14 cellular contexts compared by ENCODE assay signal in the genomic region with DNA sequence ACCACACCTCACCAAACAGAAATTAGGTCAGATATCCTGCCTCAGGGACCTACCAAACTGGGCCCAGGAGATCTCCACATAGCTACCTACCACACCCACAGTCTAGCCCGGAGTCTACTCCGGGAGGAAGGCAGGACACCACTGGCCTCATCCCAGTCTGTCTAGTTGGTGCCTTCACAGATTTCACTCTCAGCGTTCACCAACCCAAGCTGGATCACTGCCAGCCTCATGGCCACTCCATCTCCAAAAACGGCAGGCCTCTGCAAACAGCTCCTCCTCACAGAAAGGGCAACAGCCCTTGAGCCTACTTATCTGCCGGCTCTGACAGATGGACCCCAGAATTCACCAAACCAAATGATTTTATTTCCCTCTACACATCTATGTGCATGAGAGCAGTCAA.
DNase-seq lines count a peak whose midpoint lies in the region; ATAC-seq and TF ChIP-seq lines count a peak whose summit lies in the region.
"Had no signal": no experiment of that assay in that cellular context is flagged by ENCODE, and none has a peak within 500 bp of the region (broad histone marks: within the 10 kb centered on the region; RNA-seq: fewer than 3 reads in every experiment).

No MANE protein-coding gene starts in this region.

- intact Hi-C loops in prostate gland (cut with DNase I) = no loop called here

- no peak overlapping the region for H2AFZ ChIP-seq in mesenchymal stem cell (ENCODE audit: low read depth, low read length)
- H2AFZ ChIP-seq: GM23338 had no signal

- H3K4me1 ChIP-seq in mesenchymal stem cell (ENCODE audit: control insufficient read depth, insufficient read depth, low read depth, low read length) (peaks cover 11% of the 10 kb centered on the region), prostate gland (replicated peaks) (no peaks in the 10 kb centered on the region)

- H3K27me3 ChIP-seq in mesenchymal stem cell (ENCODE audit: control insufficient read depth in 1 of 2, insufficient read depth in 1 of 2, low read length in 2 of 2) (no peaks in the 10 kb centered on the region), prostate gland (replicated peaks; ENCODE audit: insufficient read depth) (no peaks in the 10 kb centered on the region)
- H3K27me3 ChIP-seq: Peyer's patch had no signal

- 87% methylated on average over 5 of the region's 5 CpGs for WGBS in mesenchymal stem cell
- WGBS in prostate gland = 89% methylated on average over 5 of the region's 5 CpGs

- H2BK15ac ChIP-seq in mesenchymal stem cell (ENCODE audit: low read depth, poor library complexity, severe bottlenecking) = no peak overlapping the region

- TF ChIP-seq POLR2A in prostate gland (IDR thresholded peaks at IDR 0.05) = no peak

- DNase-seq in NCI-H1694 (lab: John Stamatoyannopoulos, UW) (peak; percentile 7), NCI-H1694 treated with DMSO at 0.1 percent for 48 hours (lab: John Stamatoyannopoulos, UW) (no peak), NCI-H1092 treated with DMSO at 0.1 percent for 48 hours (lab: John Stamatoyannopoulos, UW) (peak; percentile 55), SHP77 treated with DMSO at 0.1 percent for 48 hours (lab: John Stamatoyannopoulos, UW) (peak; percentile 5), mesenchymal stem cell (no peak), prostate gland (ENCODE audit: low spot score) (no peak)
- DNase-seq: 8988T, Peyer's patch, Right ventricle myocardium superior had no signal

- H3K9ac ChIP-seq in mesenchymal stem cell (ENCODE audit: low read length) = no peak overlapping the region

- no peaks in the 10 kb centered on the region for H3K9me3 ChIP-seq in mesenchymal stem cell (ENCODE audit: control insufficient read depth, low read length)
- H3K9me3 ChIP-seq in prostate gland = no peaks in the 10 kb centered on the region
- H3K9me3 ChIP-seq: Peyer's patch had no signal

- no peak overlapping the region for H3K18ac ChIP-seq in mesenchymal stem cell (ENCODE audit: low read depth in 1 of 2, low read length in 2 of 2)

- H3K4ac ChIP-seq in mesenchymal stem cell (ENCODE audit: low read depth in 1 of 2, low read length in 2 of 2) = no peak overlapping the region

- H4K91ac ChIP-seq in mesenchymal stem cell (ENCODE audit: low read length) = no peak overlapping the region

- no peak overlapping the region for H4K8ac ChIP-seq in mesenchymal stem cell (ENCODE audit: low read length)

- H2BK120ac ChIP-seq in mesenchymal stem cell (ENCODE audit: low read depth, low read length) = no peak overlapping the region

- peak overlapping the region; percentile 34 for H2AK5ac ChIP-seq in mesenchymal stem cell (ENCODE audit: low read length, severe bottlenecking)

- H3K4me2 ChIP-seq in mesenchymal stem cell (ENCODE audit: low read length, poor library complexity, severe bottlenecking) = no peak overlapping the region
- H3K4me2 ChIP-seq: GM23338 had no signal

- no peak overlapping the region for H2BK5ac ChIP-seq in mesenchymal stem cell (ENCODE audit: low read depth, low read length, poor library complexity, severe bottlenecking)

- H3K79me1 ChIP-seq in mesenchymal stem cell (replicated peaks; ENCODE audit: low read length, poor library complexity, severe bottlenecking) = peaks cover 3% of the 10 kb centered on the region

- H3K4me3 ChIP-seq in mesenchymal stem cell (ENCODE audit: insufficient read depth in 1 of 2, low read depth in 1 of 2, low read length in 2 of 2) (no peak overlapping the region), prostate gland (no peak overlapping the region)
- H3K4me3 ChIP-seq: GM12878, GM23338, Peyer's patch had no signal

- ATAC-seq in GM19351 (IDR thresholded peaks at IDR 0.05; ENCODE audit: unreplicated experiment) (no peak), GM21447 (IDR thresholded peaks at IDR 0.05; ENCODE audit: unreplicated experiment) (no peak)
- ATAC-seq: GM12878, GM23338 had no signal

- no peak overlapping the region for H2BK12ac ChIP-seq in mesenchymal stem cell (ENCODE audit: low read length in 2 of 2)

- H3K27ac ChIP-seq in mesenchymal stem cell (ENCODE audit: low read length, poor library complexity, severe bottlenecking) (no peak overlapping the region), prostate gland (no peak overlapping the region)
- H3K27ac ChIP-seq: C4-2B, Peyer's patch had no signal

- no peak overlapping the region for H3K23ac ChIP-seq in mesenchymal stem cell (ENCODE audit: low read length in 2 of 2)

- no peak for TF ChIP-seq CTCF in prostate gland (IDR thresholded peaks at IDR 0.05)

- H3K14ac ChIP-seq in mesenchymal stem cell (ENCODE audit: low read length in 2 of 2) = no peak overlapping the region

- H3K36me3 ChIP-seq in mesenchymal stem cell (ENCODE audit: control insufficient read depth in 1 of 2, insufficient read depth in 2 of 2, low read depth in 1 of 2, low read length in 2 of 2) = no peaks in the 10 kb centered on the region
- no peaks in the 10 kb centered on the region for H3K36me3 ChIP-seq in prostate gland
- H3K36me3 ChIP-seq: Peyer's patch had no signal

Comparison
In these comparisons a context has a peak if more than half of its experiments do, and no peak if none do; other contexts are left out.
1. DNase-seq: peak in NCI-H1694 (single experiment), NCI-H1092 treated with DMSO at 0.1 percent for 48 hours (single experiment) and SHP77 treated with DMSO at 0.1 percent for 48 hours (single experiment); none in NCI-H1694 treated with DMSO at 0.1 percent for 48 hours (single experiment), mesenchymal stem cell (single experiment) and prostate gland (single experiment).